15 cellular contexts compared by ENCODE assay signal in genomic region chrX:12383196-12383595, GRCh38.
A peak's percentile ranks its signal among the peaks of the same experiment; 100 is the strongest.
DNase-seq lines count a peak whose midpoint lies in the region; TF ChIP-seq lines count a peak whose summit lies in the region.
"Had no signal": no experiment of that assay in that cellular context is flagged by ENCODE, and none has a peak within 500 bp of the region (broad histone marks: within the 10 kb centered on the region; RNA-seq: fewer than 3 reads in every experiment).

No MANE protein-coding gene starts in this region.

- no peak for DNase-seq in GM12864 (ENCODE audit: low read depth)
- DNase-seq in NCI-H69 (lab: John Stamatoyannopoulos, UW) = peak; percentile 40
- DNase-seq in choroid plexus epithelial cell (ENCODE audit: low read depth) = no peak
- no peak for DNase-seq in retinal pigment epithelial cell (ENCODE audit: low read depth)
- no peak for DNase-seq in NCI-H2107 (lab: John Stamatoyannopoulos, UW)
- no peak for DNase-seq in COLO668 (lab: John Stamatoyannopoulos, UW; ENCODE audit: unreplicated experiment)
- DNase-seq in anterior cingulate cortex (lab: John Stamatoyannopoulos, UW) = no peak
- DNase-seq: activated naive CD4-positive, alpha-beta T cell treated with anti-CD3 and anti-CD28 coated beads, Interleukin-2, amount 50 U/mL, for 16 hours; mesenchymal stem cell; NCI-H1436 treated with DMSO at 0.1 percent for 48 hours; NCI-H524 treated with DMSO at 0.1 percent for 48 hours; pancreas; SHP77 treated with DMSO at 0.1 percent for 48 hours; stimulated activated CD4-positive, alpha-beta T cell treated with anti-CD3 and anti-CD28 coated beads, Interleukin-12 subunit alpha, Interleukin-12 subunit beta, amount 100 ng/mL, for 4 hours had no signal

- no peak overlapping the region for H3K4me3 ChIP-seq in GM12864 (ENCODE audit: low read depth, low read length)
- no peak overlapping the region for H3K4me3 ChIP-seq in choroid plexus epithelial cell (ENCODE audit: low read depth, low read length)
- no peak overlapping the region for H3K4me3 ChIP-seq in retinal pigment epithelial cell (ENCODE audit: low read length)
- H3K4me3 ChIP-seq: pancreas, thoracic aorta had no signal

- TF ChIP-seq CTCF in GM12864 (IDR thresholded peaks at IDR 0.05; ENCODE audit: low read depth, low read length, missing control alignments) (peak; percentile 24), choroid plexus epithelial cell (conservative IDR thresholded peaks at IDR 0.05; ENCODE audit: low read depth, low read length) (peak; percentile 20), retinal pigment epithelial cell (conservative IDR thresholded peaks at IDR 0.05; ENCODE audit: low read depth, low read length) (peak; percentile 34)
